8 cellular contexts compared by ENCODE assay signal in genomic region chr1:32249831-32250525, GRCh38. TPM values are rescaled to one million over a fixed set of nuclear protein-coding genes. Genes with fewer than 3 reads are reported as not detected.
DNase-seq lines count a peak whose midpoint lies in the region; ATAC-seq and TF ChIP-seq lines count a peak whose summit lies in the region.

No MANE protein-coding gene starts in this region.

- H3K36me3 ChIP-seq in HEK293 (ENCODE audit: control insufficient read depth in 2 of 2, insufficient read depth in 1 of 2, low read length in 2 of 2): no peaks in the 10 kb centered on the region

- H3K27ac ChIP-seq in HEK293 (ENCODE audit: extremely low read depth, low read depth, low read length): no peak overlapping the region

- H3K4me1 Mint-ChIP-seq in activated T-helper 2 cell treated with anti-CD3 and anti-CD28 coated beads, Interferon-gamma antibody, Interleukin-2, Interleukin-4, amounts not matched to agents 10 μg/mL and 5 μg/mL and 100 μg/mL, durations not matched to agents 14 hours and 24 hours and 36 hours (ENCODE audit: low read depth): peaks cover 46% of the 10 kb centered on the region

- CTCF ChIA-PET in HEK293 (lab: Yijun Ruan, JAX): interaction anchor here (0.6 to 4.0 kb wide), 8 partner anchors 11 to 1032 kb away, joined by 3 to 33 read pairs (median 4); no protein-coding TSS in a partner anchor

- POLR2A ChIA-PET in HEK293 (lab: Yijun Ruan, JAX): interaction anchor here (0.5 to 1.5 kb wide), 2 partner anchors 23 to 42 kb away, joined by 3 to 5 read pairs; partner anchors contain the start of gene HDAC1

- H3K4me3 ChIP-seq in GM12864 (ENCODE audit: low read depth, low read length): peak overlapping the region; percentile 27
- no peak overlapping the region for H3K4me3 ChIP-seq in HEK293 (ENCODE audit: low read depth, low read length)

- ATAC-seq in left colon (peak; percentile 32), HG03457 (IDR thresholded peaks at IDR 0.05; ENCODE audit: unreplicated experiment) (no peak)

- no peaks in the 10 kb centered on the region for H3K27me3 Mint-ChIP-seq in activated T-helper 2 cell treated with anti-CD3 and anti-CD28 coated beads, Interferon-gamma antibody, Interleukin-2, Interleukin-4, amounts not matched to agents 10 μg/mL and 5 μg/mL and 100 μg/mL, durations not matched to agents 14 hours and 24 hours and 36 hours (ENCODE audit: low read depth)

- H3K9me3 Mint-ChIP-seq in activated T-helper 2 cell treated with anti-CD3 and anti-CD28 coated beads, Interferon-gamma antibody, Interleukin-2, Interleukin-4, amounts not matched to agents 10 μg/mL and 5 μg/mL and 100 μg/mL, durations not matched to agents 14 hours and 24 hours and 36 hours: no peaks in the 10 kb centered on the region

- DNase-seq in GM12864 (ENCODE audit: low read depth): peak; percentile 96
- DNase-seq in NOMO-1 (lab: John Stamatoyannopoulos, UW; ENCODE audit: unreplicated experiment in 2 of 2): peak; percentile 17 to 33
- peak; percentile 80 for DNase-seq in activated T-helper 2 cell treated with anti-CD3 and anti-CD28 coated beads, Interferon-gamma antibody, Interleukin-2, Interleukin-4, amounts not matched to agents 10 μg/mL and 5 μg/mL and 100 μg/mL, durations not matched to agents 14 hours and 24 hours and 36 hours (ENCODE audit: low spot score)
- DNase-seq in left colon: peak; percentile 62 to 67
- peak; percentile 51 to 77 for DNase-seq in stimulated activated CD8-positive, alpha-beta memory T cell treated with anti-CD3 and anti-CD28 coated beads, Interleukin-4, amount 100 ng/mL, for 4 hours (ENCODE audit: low read depth in 2 of 2, low spot score in 1 of 2)
- no peak for DNase-seq in islet precursor cell

- H3K36me3 Mint-ChIP-seq in activated T-helper 2 cell treated with anti-CD3 and anti-CD28 coated beads, Interferon-gamma antibody, Interleukin-2, Interleukin-4, amounts not matched to agents 10 μg/mL and 5 μg/mL and 100 μg/mL, durations not matched to agents 14 hours and 24 hours and 36 hours (ENCODE audit: low read depth): peaks cover 25% of the 10 kb centered on the region

- peak overlapping the region; percentile 100 for H3K27ac Mint-ChIP-seq in activated T-helper 2 cell treated with anti-CD3 and anti-CD28 coated beads, Interferon-gamma antibody, Interleukin-2, Interleukin-4, amounts not matched to agents 10 μg/mL and 5 μg/mL and 100 μg/mL, durations not matched to agents 14 hours and 24 hours and 36 hours

- H3K9me3 ChIP-seq in HEK293 (ENCODE audit: control insufficient read depth, insufficient read depth, low read depth, low read length): no peaks in the 10 kb centered on the region

- intact Hi-C loops in activated T-helper 2 cell treated with anti-CD3 and anti-CD28 coated beads, Interferon-gamma antibody, Interleukin-2, Interleukin-4, amounts not matched to agents 10 μg/mL and 5 μg/mL and 100 μg/mL, durations not matched to agents 14 hours and 24 hours and 36 hours (cut with micrococcal nuclease): loop anchor here (1.0 to 5.0 kb wide), 6 partner anchors 14 to 313 kb away; partner anchors contain the start of genes CCDC28B, EIF3I, PTP4A2 and TMEM234
- intact Hi-C loops in left colon (cut with DNase I, micrococcal nuclease): no loop called here

- TF ChIP-seq CTCF in GM12864 (IDR thresholded peaks at IDR 0.05; ENCODE audit: low read depth, low read length, missing control alignments) (no peak), HEK293 (tag by site-specific recombination; IDR thresholded peaks at IDR 0.05) (no peak)

- H3K4me1 ChIP-seq in HEK293 (ENCODE audit: control insufficient read depth, insufficient read depth, low read length): no peaks in the 10 kb centered on the region

- H3K4me3 Mint-ChIP-seq in activated T-helper 2 cell treated with anti-CD3 and anti-CD28 coated beads, Interferon-gamma antibody, Interleukin-2, Interleukin-4, amounts not matched to agents 10 μg/mL and 5 μg/mL and 100 μg/mL, durations not matched to agents 14 hours and 24 hours and 36 hours (ENCODE audit: low read depth): peak overlapping the region; percentile 100

TF ChIP-seq in HEK293, 187 proteins besides CTCF, POLR2A, EP300 and RAD21:
- TF ChIP-seq ZNF202 (tag by site-specific recombination; IDR thresholded peaks at IDR 0.05; ENCODE audit: borderline replicate concordance) (no peak), SCRT2 (tag by site-specific recombination; IDR thresholded peaks at IDR 0.05) (peak; percentile 92), ZNF398 (tag by site-specific recombination; IDR thresholded peaks at IDR 0.05) (peak; percentile 42)
TF ChIP-seq in HEK293: peak in this region for 2.

RNA-seq across cellular contexts. Expression of gene LCK, which starts 1.1 kb away (rescaled TPM):
- total RNA-seq in activated T-helper 2 cell treated with anti-CD3 and anti-CD28 coated beads, Interferon-gamma antibody, Interleukin-2, Interleukin-4, amounts not matched to agents 10 μg/mL and 5 μg/mL and 100 μg/mL, durations not matched to agents 14 hours and 24 hours and 36 hours: 221 and 232 TPM in 2 replicates
- 1 to 10 TPM; 2.0 to 4.2 TPM for total RNA-seq in left colon

RNA-seq across cellular contexts. Expression of gene FAM167B, which starts 3.0 kb away (rescaled TPM):
- total RNA-seq in activated T-helper 2 cell treated with anti-CD3 and anti-CD28 coated beads, Interferon-gamma antibody, Interleukin-2, Interleukin-4, amounts not matched to agents 10 μg/mL and 5 μg/mL and 100 μg/mL, durations not matched to agents 14 hours and 24 hours and 36 hours: 0.78 and 0.80 TPM in 2 replicates
- total RNA-seq in left colon: 1 to 10 TPM; 2.8 to 3.3 TPM

RNA-seq across cellular contexts. Expression of gene EIF3I, which starts 27.8 kb away (rescaled TPM):
- 287 and 293 TPM in 2 replicates for total RNA-seq in activated T-helper 2 cell treated with anti-CD3 and anti-CD28 coated beads, Interferon-gamma antibody, Interleukin-2, Interleukin-4, amounts not matched to agents 10 μg/mL and 5 μg/mL and 100 μg/mL, durations not matched to agents 14 hours and 24 hours and 36 hours
- total RNA-seq in left colon: 100 to 1,000 TPM; 115 to 128 TPM

RNA-seq across cellular contexts. Expression of gene TMEM234, which starts 27.8 kb away (rescaled TPM):
- total RNA-seq in activated T-helper 2 cell treated with anti-CD3 and anti-CD28 coated beads, Interferon-gamma antibody, Interleukin-2, Interleukin-4, amounts not matched to agents 10 μg/mL and 5 μg/mL and 100 μg/mL, durations not matched to agents 14 hours and 24 hours and 36 hours: 10.7 and 12.1 TPM in 2 replicates
- total RNA-seq in left colon: 10 to 100 TPM; 24.2 to 28.0 TPM

RNA-seq across cellular contexts. Expression of gene DCDC2B, which starts 41.1 kb away (rescaled TPM):
- total RNA-seq in activated T-helper 2 cell treated with anti-CD3 and anti-CD28 coated beads, Interferon-gamma antibody, Interleukin-2, Interleukin-4, amounts not matched to agents 10 μg/mL and 5 μg/mL and 100 μg/mL, durations not matched to agents 14 hours and 24 hours and 36 hours: 0.14 TPM in 1 of 2 replicates, not detected in the other
- not detected for total RNA-seq in left colon

Comparison
In these comparisons a context has a peak if more than half of its experiments do, and no peak if none do; other contexts are left out.
1. RNA of gene LCK, which starts 1.1 kb away (total RNA-seq): 221 to 232 TPM in activated T-helper 2 cell treated with anti-CD3 and anti-CD28 coated beads, Interferon-gamma antibody, Interleukin-2, Interleukin-4, amounts not matched to agents 10 μg/mL and 5 μg/mL and 100 μg/mL, durations not matched to agents 14 hours and 24 hours and 36 hours; 2.0 to 4.2 TPM in left colon; every median in the first group is over 10 times any median in the second.